In the genomic region with DNA sequence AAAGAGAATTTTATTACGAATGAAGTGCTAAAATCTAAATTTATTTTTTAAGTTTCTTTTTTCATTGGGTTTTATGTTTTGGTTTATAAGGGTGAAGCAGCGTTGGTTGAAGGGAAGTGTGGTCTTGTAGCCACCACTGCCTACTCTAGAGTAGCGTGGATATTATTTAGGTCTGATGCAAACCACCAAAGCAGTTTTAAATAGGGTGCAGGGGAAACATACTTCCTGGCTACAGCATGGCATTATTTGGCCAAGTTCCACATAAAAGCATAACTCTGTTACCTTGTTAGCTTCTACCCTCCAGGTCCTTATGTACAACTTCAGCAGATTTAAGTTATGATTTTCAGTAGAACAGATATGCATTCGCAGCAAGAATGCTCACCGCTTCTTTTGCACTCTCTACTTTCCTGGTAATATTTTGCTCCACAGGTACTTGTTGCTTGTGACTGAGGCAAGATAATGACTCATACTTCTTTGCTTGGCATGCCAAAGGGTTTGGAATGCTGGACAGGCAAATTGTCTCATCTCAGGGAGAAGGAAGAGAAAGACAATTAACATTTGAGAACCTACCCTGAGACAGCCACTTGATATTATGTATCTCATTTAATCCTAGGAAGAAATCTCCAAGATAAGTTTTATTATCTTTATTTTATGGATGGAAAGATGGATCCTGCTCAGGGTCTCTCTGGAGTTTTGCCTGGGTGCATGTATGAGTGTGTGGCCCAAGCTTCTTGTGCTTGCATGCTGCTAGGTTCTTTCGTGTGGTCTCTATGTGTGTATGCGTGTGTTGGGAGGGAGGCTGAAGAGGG, we compare ENCODE assay signal across 1 cellular context.
TF ChIP-seq lines count a peak whose summit lies in the region.

No MANE protein-coding gene starts in this region.

TF ChIP-seq in HepG2, 621 proteins besides CTCF, POLR2A, EP300 and RAD21:
- peak; percentile 32; the same call in 1 of the 2 replicates for TF ChIP-seq PAF1 (CRISPR knock-in tag; IDR thresholded peaks at IDR 0.05)
- no peak for TF ChIP-seq MTF2 (CRISPR knock-in tag; IDR thresholded peaks at IDR 0.05; ENCODE audit: borderline replicate concordance)
- TF ChIP-seq, protein P1, sequence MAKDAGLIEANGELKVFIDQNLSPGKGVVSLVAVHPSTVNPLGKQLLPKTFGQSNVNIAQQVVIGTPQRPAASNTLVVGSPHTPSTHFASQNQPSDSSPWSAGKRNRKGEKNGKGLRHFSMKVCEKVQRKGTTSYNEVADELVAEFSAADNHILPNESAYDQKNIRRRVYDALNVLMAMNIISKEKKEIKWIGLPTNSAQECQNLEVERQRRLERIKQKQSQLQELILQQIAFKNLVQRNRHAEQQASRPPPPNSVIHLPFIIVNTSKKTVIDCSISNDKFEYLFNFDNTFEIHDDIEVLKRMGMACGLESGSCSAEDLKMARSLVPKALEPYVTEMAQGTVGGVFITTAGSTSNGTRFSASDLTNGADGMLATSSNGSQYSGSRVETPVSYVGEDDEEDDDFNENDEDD (CRISPR knock-in tag; IDR thresholded peaks at IDR 0.05; ENCODE audit: borderline replicate concordance) = no peak
- no peak for TF ChIP-seq NKX3-1 (CRISPR knock-in tag; IDR thresholded peaks at IDR 0.05)
- no peak for TF ChIP-seq NONO (IDR thresholded peaks at IDR 0.05)
- no peak for TF ChIP-seq NONO (CRISPR knock-in tag; conservative IDR thresholded peaks at IDR 0.05)
- TF ChIP-seq KMT2B (CRISPR knock-in tag; IDR thresholded peaks at IDR 0.05) = no peak
- no peak for TF ChIP-seq MTA1 (CRISPR knock-in tag; IDR thresholded peaks at IDR 0.05; ENCODE audit: borderline replicate concordance)
- TF ChIP-seq NFIC (IDR thresholded peaks at IDR 0.05; ENCODE audit: low read length) = 0 out of 2 replicates have a peak, but pooled peaks have one; percentile 31
- TF ChIP-seq GFI1 (CRISPR knock-in tag; IDR thresholded peaks at IDR 0.05; ENCODE audit: borderline replicate concordance) = 0 out of 2 replicates have a peak, but pooled peaks have one; percentile 31
- TF ChIP-seq KLF11 (CRISPR knock-in tag; IDR thresholded peaks at IDR 0.05) = no peak
- no peak for TF ChIP-seq TAF15 (IDR thresholded peaks at IDR 0.05; ENCODE audit: low read depth, low read length, poor library complexity, severe bottlenecking)
- TF ChIP-seq, protein P2, sequence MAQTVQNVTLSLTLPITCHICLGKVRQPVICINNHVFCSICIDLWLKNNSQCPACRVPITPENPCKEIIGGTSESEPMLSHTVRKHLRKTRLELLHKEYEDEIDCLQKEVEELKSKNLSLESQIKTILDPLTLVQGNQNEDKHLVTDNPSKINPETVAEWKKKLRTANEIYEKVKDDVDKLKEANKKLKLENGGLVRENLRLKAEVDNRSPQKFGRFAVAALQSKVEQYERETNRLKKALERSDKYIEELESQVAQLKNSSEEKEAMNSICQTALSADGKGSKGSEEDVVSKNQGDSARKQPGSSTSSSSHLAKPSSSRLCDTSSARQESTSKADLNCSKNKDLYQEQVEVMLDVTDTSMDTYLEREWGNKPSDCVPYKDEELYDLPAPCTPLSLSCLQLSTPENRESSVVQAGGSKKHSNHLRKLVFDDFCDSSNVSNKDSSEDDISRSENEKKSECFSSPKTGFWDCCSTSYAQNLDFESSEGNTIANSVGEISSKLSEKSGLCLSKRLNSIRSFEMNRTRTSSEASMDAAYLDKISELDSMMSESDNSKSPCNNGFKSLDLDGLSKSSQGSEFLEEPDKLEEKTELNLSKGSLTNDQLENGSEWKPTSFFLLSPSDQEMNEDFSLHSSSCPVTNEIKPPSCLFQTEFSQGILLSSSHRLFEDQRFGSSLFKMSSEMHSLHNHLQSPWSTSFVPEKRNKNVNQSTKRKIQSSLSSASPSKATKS (CRISPR knock-in tag; IDR thresholded peaks at IDR 0.05) = 0 out of 2 replicates have a peak, but pooled peaks have one; percentile 54
- TF ChIP-seq, protein P3, sequence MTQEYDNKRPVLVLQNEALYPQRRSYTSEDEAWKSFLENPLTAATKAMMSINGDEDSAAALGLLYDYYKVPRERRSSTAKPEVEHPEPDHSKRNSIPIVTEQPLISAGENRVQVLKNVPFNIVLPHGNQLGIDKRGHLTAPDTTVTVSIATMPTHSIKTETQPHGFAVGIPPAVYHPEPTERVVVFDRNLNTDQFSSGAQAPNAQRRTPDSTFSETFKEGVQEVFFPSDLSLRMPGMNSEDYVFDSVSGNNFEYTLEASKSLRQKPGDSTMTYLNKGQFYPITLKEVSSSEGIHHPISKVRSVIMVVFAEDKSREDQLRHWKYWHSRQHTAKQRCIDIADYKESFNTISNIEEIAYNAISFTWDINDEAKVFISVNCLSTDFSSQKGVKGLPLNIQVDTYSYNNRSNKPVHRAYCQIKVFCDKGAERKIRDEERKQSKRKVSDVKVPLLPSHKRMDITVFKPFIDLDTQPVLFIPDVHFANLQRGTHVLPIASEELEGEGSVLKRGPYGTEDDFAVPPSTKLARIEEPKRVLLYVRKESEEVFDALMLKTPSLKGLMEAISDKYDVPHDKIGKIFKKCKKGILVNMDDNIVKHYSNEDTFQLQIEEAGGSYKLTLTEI (CRISPR knock-in tag; conservative IDR thresholded peaks at IDR 0.05) = no peak
- TF ChIP-seq ZFX (CRISPR knock-in tag; IDR thresholded peaks at IDR 0.05; ENCODE audit: low read depth) = no peak
- no peak for TF ChIP-seq LCORL (IDR thresholded peaks at IDR 0.05)
- TF ChIP-seq LCORL (CRISPR knock-in tag; IDR thresholded peaks at IDR 0.05) = no peak
- no peak for TF ChIP-seq ZNF367 (CRISPR knock-in tag; IDR thresholded peaks at IDR 0.05; ENCODE audit: borderline replicate concordance)
- TF ChIP-seq MXI1 (IDR thresholded peaks at IDR 0.05; ENCODE audit: borderline replicate concordance, low read depth, low read length) = 0 out of 3 replicates have a peak, but pooled peaks have one; percentile 10
- 0 out of 2 replicates have a peak, but pooled peaks have one; percentile 52 for TF ChIP-seq ARID2 (CRISPR knock-in tag; IDR thresholded peaks at IDR 0.05; ENCODE audit: borderline replicate concordance)
- TF ChIP-seq ZSCAN22 (CRISPR knock-in tag; IDR thresholded peaks at IDR 0.05) = no peak
- TF ChIP-seq ZNF10 (CRISPR knock-in tag; IDR thresholded peaks at IDR 0.05; ENCODE audit: borderline replicate concordance, low read depth) = no peak
- TF ChIP-seq MAFF (IDR thresholded peaks at IDR 0.05; ENCODE audit: low read depth, low read length) = 0 out of 2 replicates have a peak, but pooled peaks have one; percentile 1
- TF ChIP-seq ZNF792 (CRISPR knock-in tag; IDR thresholded peaks at IDR 0.05) = no peak
- TF ChIP-seq SOX6 (IDR thresholded peaks at IDR 0.05) = no peak
- no peak for TF ChIP-seq SOX6 (CRISPR knock-in tag; IDR thresholded peaks at IDR 0.05)
- TF ChIP-seq, protein P4, sequence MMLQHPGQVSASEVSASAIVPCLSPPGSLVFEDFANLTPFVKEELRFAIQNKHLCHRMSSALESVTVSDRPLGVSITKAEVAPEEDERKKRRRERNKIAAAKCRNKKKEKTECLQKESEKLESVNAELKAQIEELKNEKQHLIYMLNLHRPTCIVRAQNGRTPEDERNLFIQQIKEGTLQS (CRISPR knock-in tag; IDR thresholded peaks at IDR 0.05) = 0 out of 2 replicates have a peak, but pooled peaks have one; percentile 36
- TF ChIP-seq, protein P5, sequence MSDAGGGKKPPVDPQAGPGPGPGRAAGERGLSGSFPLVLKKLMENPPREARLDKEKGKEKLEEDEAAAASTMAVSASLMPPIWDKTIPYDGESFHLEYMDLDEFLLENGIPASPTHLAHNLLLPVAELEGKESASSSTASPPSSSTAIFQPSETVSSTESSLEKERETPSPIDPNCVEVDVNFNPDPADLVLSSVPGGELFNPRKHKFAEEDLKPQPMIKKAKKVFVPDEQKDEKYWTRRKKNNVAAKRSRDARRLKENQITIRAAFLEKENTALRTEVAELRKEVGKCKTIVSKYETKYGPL (CRISPR knock-in tag; IDR thresholded peaks at IDR 0.05) = no peak
- TF ChIP-seq, protein P6, sequence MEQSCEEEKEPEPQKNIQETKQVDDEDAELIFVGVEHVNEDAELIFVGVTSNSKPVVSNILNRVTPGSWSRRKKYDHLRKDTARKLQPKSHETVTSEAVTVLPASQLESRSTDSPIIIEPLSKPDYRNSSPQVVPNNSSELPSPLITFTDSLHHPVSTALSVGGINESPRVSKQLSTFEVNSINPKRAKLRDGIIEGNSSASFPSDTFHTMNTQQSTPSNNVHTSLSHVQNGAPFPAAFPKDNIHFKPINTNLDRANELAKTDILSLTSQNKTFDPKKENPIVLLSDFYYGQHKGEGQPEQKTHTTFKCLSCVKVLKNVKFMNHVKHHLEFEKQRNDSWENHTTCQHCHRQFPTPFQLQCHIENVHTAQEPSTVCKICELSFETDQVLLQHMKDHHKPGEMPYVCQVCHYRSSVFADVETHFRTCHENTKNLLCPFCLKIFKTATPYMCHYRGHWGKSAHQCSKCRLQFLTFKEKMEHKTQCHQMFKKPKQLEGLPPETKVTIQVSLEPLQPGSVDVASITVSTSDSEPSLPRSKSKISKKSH (CRISPR knock-in tag; IDR thresholded peaks at IDR 0.05; ENCODE audit: borderline replicate concordance) = no peak
- TF ChIP-seq RBFOX2 (IDR thresholded peaks at IDR 0.05; ENCODE audit: low read depth, low read length) = peak; percentile 75; the same call in 1 of the 2 replicates
- TF ChIP-seq RBM22 (optimal IDR thresholded peaks at IDR 0.05; ENCODE audit: low read length) = peak; percentile 94
- no peak for TF ChIP-seq ZNF124 (CRISPR knock-in tag; IDR thresholded peaks at IDR 0.05)
- peak; percentile 35; the same call in 1 of the 2 replicates for TF ChIP-seq ZNF772 (CRISPR knock-in tag; IDR thresholded peaks at IDR 0.05)
- TF ChIP-seq ETV5 (CRISPR knock-in tag; IDR thresholded peaks at IDR 0.05; ENCODE audit: borderline replicate concordance) = no peak
- no peak for TF ChIP-seq ZSCAN31 (CRISPR knock-in tag; IDR thresholded peaks at IDR 0.05; ENCODE audit: low read depth)
- TF ChIP-seq NCOA1 (CRISPR knock-in tag; IDR thresholded peaks at IDR 0.05) = no peak
- peak; percentile 85 for TF ChIP-seq FOSL2 (CRISPR knock-in tag; IDR thresholded peaks at IDR 0.05)
- TF ChIP-seq, protein P7, sequence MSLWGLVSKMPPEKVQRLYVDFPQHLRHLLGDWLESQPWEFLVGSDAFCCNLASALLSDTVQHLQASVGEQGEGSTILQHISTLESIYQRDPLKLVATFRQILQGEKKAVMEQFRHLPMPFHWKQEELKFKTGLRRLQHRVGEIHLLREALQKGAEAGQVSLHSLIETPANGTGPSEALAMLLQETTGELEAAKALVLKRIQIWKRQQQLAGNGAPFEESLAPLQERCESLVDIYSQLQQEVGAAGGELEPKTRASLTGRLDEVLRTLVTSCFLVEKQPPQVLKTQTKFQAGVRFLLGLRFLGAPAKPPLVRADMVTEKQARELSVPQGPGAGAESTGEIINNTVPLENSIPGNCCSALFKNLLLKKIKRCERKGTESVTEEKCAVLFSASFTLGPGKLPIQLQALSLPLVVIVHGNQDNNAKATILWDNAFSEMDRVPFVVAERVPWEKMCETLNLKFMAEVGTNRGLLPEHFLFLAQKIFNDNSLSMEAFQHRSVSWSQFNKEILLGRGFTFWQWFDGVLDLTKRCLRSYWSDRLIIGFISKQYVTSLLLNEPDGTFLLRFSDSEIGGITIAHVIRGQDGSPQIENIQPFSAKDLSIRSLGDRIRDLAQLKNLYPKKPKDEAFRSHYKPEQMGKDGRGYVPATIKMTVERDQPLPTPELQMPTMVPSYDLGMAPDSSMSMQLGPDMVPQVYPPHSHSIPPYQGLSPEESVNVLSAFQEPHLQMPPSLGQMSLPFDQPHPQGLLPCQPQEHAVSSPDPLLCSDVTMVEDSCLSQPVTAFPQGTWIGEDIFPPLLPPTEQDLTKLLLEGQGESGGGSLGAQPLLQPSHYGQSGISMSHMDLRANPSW (CRISPR knock-in tag; IDR thresholded peaks at IDR 0.05; ENCODE audit: borderline replicate concordance) = 0 out of 2 replicates have a peak, but pooled peaks have one; percentile 28
- TF ChIP-seq MAF1 (CRISPR knock-in tag; IDR thresholded peaks at IDR 0.05; ENCODE audit: borderline replicate concordance) = no peak
- no peak for TF ChIP-seq ZNF7 (CRISPR knock-in tag; IDR thresholded peaks at IDR 0.05)
- TF ChIP-seq TBX2 (CRISPR knock-in tag; IDR thresholded peaks at IDR 0.05; ENCODE audit: borderline replicate concordance) = 0 out of 2 replicates have a peak, but pooled peaks have one; percentile 24
TF ChIP-seq in HepG2: peak in this region for 14.
